1 cellular context compared by ENCODE assay signal in the genomic region with DNA sequence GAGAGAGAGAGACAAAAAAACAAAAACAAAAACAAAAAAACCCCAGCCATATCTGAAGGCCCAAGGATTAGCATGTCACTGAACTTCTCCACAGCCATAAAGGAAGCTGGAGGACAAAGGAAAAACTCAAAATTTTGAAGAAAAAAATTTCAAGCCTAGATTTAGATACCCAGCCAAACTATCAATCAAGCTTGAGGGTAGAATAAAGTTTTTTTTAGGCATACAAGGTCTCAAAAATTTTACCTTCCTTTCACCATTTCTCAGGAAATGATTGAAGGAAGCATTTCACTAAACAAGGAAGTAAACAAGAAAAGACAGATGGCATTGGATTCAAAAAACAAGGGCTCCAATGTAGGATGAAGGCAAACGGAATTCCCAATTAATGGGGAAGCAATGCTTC.
A peak's percentile ranks its signal among the peaks of the same experiment; 100 is the strongest.
TF ChIP-seq lines count a peak whose summit lies in the region.

No MANE protein-coding gene starts in this region.

TF ChIP-seq in K562, 482 proteins besides CTCF, POLR2A, EP300 and RAD21:
- no peak for TF ChIP-seq STAT5A (IDR thresholded peaks at IDR 0.05; ENCODE audit: borderline replicate concordance, low read length)
- no peak for TF ChIP-seq ZNF347 (CRISPR knock-in tag; IDR thresholded peaks at IDR 0.05; ENCODE audit: low read depth)
- TF ChIP-seq NBN (IDR thresholded peaks at IDR 0.05; ENCODE audit: low read depth) = no peak
- no peak for TF ChIP-seq ZNF184 (CRISPR knock-in tag; IDR thresholded peaks at IDR 0.05)
- no peak for TF ChIP-seq ZFP30 (CRISPR knock-in tag; IDR thresholded peaks at IDR 0.05; ENCODE audit: borderline replicate concordance)
- TF ChIP-seq, protein P1, sequence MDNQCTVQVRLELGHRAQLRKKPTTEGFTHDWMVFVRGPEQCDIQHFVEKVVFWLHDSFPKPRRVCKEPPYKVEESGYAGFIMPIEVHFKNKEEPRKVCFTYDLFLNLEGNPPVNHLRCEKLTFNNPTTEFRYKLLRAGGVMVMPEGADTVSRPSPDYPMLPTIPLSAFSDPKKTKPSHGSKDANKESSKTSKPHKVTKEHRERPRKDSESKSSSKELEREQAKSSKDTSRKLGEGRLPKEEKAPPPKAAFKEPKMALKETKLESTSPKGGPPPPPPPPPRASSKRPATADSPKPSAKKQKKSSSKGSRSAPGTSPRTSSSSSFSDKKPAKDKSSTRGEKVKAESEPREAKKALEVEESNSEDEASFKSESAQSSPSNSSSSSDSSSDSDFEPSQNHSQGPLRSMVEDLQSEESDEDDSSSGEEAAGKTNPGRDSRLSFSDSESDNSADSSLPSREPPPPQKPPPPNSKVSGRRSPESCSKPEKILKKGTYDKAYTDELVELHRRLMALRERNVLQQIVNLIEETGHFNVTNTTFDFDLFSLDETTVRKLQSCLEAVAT (IDR thresholded peaks at IDR 0.05) = no peak
- no peak for TF ChIP-seq KLF10 (CRISPR knock-in tag; IDR thresholded peaks at IDR 0.05)
- TF ChIP-seq ZNF165 (CRISPR knock-in tag; IDR thresholded peaks at IDR 0.05; ENCODE audit: borderline replicate concordance) = no peak
- no peak for TF ChIP-seq NR3C1 (CRISPR knock-in tag; IDR thresholded peaks at IDR 0.05)
- TF ChIP-seq, protein P2, sequence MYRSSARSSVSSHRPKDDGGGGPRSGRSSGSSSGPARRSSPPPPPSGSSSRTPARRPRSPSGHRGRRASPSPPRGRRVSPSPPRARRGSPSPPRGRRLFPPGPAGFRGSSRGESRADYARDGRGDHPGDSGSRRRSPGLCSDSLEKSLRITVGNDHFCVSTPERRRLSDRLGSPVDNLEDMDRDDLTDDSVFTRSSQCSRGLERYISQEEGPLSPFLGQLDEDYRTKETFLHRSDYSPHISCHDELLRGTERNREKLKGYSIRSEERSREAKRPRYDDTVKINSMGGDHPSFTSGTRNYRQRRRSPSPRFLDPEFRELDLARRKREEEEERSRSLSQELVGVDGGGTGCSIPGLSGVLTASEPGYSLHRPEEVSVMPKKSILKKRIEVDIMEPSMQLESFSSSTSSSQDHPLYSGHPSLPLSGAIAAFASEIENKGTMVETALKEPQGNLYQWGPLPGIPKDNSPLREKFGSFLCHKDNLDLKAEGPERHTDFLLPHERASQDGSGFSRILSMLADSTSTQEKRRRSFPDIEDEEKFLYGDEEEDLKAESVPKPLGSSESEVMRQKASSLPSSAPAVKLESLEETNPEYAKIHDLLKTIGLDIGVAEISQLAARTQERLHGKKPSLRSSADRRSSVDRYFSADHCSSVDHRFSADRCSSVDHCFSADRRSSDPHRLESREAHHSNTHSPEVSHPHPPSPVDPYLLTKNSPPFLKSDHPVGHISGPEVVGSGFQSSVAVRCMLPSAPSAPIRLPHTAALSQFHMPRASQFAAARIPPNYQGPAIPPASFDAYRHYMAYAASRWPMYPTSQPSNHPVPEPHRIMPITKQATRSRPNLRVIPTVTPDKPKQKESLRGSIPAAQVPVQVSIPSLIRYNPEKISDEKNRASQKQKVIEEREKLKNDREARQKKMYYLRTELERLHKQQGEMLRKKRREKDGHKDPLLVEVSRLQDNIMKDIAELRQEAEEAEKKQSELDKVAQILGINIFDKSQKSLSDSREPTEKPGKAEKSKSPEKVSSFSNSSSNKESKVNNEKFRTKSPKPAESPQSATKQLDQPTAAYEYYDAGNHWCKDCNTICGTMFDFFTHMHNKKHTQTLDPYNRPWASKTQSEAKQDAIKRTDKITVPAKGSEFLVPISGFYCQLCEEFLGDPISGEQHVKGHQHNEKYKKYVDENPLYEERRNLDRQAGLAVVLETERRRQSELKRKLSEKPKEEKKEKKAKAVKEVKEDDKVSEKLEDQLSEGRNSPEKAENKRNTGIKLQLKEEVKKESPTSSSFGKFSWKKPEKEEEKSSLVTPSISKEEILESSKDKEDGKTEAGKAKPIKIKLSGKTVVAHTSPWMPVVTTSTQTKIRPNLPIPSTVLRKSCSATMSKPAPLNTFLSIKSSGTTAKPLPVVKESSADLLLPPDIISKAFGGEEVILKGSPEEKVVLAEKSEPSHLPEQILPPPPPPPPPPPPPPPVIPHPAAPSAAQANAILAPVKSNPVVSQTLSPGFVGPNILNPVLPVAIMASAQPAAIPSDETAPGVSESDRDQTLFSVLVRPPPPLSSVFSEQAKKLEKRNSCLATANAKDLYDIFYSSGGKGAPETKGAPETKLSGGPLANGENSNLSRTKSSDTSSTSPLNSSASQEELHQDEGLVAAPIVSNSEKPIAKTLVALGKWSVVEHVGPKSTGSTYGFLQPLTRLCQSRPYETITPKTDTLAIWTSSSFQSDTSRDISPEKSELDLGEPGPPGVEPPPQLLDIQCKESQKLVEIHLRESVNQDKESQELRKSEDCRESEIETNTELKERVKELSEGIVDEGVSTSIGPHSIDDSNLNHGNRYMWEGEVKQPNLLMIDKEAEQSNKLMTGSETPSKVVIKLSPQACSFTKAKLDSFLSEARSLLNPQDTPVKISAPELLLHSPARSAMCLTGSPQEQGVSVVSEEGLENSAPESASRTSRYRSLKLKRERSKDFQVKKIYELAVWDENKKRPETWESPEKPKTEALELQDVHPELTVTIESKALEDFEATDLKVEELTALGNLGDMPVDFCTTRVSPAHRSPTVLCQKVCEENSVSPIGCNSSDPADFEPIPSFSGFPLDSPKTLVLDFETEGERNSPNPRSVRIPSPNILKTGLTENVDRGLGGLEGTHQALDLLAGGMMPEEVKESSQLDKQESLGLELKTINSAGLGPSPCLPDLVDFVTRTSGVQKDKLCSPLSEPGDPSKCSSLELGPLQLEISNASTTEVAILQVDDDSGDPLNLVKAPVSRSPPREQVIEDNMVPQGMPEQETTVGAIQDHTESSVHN (IDR thresholded peaks at IDR 0.05; ENCODE audit: borderline replicate concordance in 1 of 2, low read depth in 1 of 2) = no peak
- TF ChIP-seq, protein P3, sequence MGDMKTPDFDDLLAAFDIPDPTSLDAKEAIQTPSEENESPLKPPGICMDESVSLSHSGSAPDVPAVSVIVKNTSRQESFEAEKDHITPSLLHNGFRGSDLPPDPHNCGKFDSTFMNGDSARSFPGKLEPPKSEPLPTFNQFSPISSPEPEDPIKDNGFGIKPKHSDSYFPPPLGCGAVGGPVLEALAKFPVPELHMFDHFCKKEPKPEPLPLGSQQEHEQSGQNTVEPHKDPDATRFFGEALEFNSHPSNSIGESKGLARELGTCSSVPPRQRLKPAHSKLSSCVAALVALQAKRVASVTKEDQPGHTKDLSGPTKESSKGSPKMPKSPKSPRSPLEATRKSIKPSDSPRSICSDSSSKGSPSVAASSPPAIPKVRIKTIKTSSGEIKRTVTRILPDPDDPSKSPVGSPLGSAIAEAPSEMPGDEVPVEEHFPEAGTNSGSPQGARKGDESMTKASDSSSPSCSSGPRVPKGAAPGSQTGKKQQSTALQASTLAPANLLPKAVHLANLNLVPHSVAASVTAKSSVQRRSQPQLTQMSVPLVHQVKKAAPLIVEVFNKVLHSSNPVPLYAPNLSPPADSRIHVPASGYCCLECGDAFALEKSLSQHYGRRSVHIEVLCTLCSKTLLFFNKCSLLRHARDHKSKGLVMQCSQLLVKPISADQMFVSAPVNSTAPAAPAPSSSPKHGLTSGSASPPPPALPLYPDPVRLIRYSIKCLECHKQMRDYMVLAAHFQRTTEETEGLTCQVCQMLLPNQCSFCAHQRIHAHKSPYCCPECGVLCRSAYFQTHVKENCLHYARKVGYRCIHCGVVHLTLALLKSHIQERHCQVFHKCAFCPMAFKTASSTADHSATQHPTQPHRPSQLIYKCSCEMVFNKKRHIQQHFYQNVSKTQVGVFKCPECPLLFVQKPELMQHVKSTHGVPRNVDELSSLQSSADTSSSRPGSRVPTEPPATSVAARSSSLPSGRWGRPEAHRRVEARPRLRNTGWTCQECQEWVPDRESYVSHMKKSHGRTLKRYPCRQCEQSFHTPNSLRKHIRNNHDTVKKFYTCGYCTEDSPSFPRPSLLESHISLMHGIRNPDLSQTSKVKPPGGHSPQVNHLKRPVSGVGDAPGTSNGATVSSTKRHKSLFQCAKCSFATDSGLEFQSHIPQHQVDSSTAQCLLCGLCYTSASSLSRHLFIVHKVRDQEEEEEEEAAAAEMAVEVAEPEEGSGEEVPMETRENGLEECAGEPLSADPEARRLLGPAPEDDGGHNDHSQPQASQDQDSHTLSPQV (IDR thresholded peaks at IDR 0.05) = no peak
- no peak for TF ChIP-seq NFYB (IDR thresholded peaks at IDR 0.05; ENCODE audit: extremely low read depth, insufficient read length)
- TF ChIP-seq, protein P4, sequence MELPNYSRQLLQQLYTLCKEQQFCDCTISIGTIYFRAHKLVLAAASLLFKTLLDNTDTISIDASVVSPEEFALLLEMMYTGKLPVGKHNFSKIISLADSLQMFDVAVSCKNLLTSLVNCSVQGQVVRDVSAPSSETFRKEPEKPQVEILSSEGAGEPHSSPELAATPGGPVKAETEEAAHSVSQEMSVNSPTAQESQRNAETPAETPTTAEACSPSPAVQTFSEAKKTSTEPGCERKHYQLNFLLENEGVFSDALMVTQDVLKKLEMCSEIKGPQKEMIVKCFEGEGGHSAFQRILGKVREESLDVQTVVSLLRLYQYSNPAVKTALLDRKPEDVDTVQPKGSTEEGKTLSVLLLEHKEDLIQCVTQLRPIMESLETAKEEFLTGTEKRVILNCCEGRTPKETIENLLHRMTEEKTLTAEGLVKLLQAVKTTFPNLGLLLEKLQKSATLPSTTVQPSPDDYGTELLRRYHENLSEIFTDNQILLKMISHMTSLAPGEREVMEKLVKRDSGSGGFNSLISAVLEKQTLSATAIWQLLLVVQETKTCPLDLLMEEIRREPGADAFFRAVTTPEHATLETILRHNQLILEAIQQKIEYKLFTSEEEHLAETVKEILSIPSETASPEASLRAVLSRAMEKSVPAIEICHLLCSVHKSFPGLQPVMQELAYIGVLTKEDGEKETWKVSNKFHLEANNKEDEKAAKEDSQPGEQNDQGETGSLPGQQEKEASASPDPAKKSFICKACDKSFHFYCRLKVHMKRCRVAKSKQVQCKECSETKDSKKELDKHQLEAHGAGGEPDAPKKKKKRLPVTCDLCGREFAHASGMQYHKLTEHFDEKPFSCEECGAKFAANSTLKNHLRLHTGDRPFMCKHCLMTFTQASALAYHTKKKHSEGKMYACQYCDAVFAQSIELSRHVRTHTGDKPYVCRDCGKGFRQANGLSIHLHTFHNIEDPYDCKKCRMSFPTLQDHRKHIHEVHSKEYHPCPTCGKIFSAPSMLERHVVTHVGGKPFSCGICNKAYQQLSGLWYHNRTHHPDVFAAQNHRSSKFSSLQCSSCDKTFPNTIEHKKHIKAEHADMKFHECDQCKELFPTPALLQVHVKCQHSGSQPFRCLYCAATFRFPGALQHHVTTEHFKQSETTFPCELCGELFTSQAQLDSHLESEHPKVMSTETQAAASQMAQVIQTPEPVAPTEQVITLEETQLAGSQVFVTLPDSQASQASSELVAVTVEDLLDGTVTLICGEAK (IDR thresholded peaks at IDR 0.05) = peak; percentile 53; the same call in 1 of the 2 replicates
- TF ChIP-seq, protein P4 (CRISPR knock-in tag; IDR thresholded peaks at IDR 0.05) = 0 out of 2 replicates have a peak, but pooled peaks have one; percentile 37
- TF ChIP-seq, protein P5, sequence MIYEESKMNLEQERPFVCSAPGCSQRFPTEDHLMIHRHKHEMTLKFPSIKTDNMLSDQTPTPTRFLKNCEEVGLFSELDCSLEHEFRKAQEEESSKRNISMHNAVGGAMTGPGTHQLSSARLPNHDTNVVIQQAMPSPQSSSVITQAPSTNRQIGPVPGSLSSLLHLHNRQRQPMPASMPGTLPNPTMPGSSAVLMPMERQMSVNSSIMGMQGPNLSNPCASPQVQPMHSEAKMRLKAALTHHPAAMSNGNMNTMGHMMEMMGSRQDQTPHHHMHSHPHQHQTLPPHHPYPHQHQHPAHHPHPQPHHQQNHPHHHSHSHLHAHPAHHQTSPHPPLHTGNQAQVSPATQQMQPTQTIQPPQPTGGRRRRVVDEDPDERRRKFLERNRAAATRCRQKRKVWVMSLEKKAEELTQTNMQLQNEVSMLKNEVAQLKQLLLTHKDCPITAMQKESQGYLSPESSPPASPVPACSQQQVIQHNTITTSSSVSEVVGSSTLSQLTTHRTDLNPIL (CRISPR knock-in tag; IDR thresholded peaks at IDR 0.05) = no peak
- TF ChIP-seq ZFP1 (CRISPR knock-in tag; IDR thresholded peaks at IDR 0.05) = peak; percentile 86; the same call in 1 of the 2 replicates
